In genomic region chr12:11621797-11622423, GRCh38 we compare ENCODE assay signal across 9 cellular contexts. TPM values are rescaled to one million over a fixed set of nuclear protein-coding genes. Genes with fewer than 3 reads are reported as not detected.
DNase-seq lines count a peak whose midpoint lies in the region; ATAC-seq, FAIRE-seq and TF ChIP-seq lines count a peak whose summit lies in the region.
"Had no signal": no experiment of that assay in that cellular context is flagged by ENCODE, and none has a peak within 500 bp of the region (broad histone marks: within the 10 kb centered on the region; RNA-seq: fewer than 3 reads in every experiment).

No MANE protein-coding gene starts in this region.

- peak; percentile 44; the same call in 1 of the 2 replicates for TF ChIP-seq RAD21 in Ishikawa (IDR thresholded peaks at IDR 0.05; ENCODE audit: low read depth)
- TF ChIP-seq RAD21 in liver (IDR thresholded peaks at IDR 0.05), result peak; percentile 17 to 50

- FAIRE-seq in small intestine (lab: Jason Lieb, UNC), result no peak

- peaks cover 26% of the 10 kb centered on the region for H3K4me1 Mint-ChIP-seq in Caco-2 (ENCODE audit: low read depth, unreplicated experiment)
- peaks cover 3% of the 10 kb centered on the region for H3K4me1 Mint-ChIP-seq in activated CD4-positive, alpha-beta memory T cell treated with anti-CD3 and anti-CD28 coated beads for 36 hours (ENCODE audit: low read depth)

- H3K27me3 Mint-ChIP-seq in Caco-2 (ENCODE audit: insufficient read depth, unreplicated experiment), result no peaks in the 10 kb centered on the region
- no peaks in the 10 kb centered on the region for H3K27me3 Mint-ChIP-seq in activated CD4-positive, alpha-beta memory T cell treated with anti-CD3 and anti-CD28 coated beads for 36 hours

- intact Hi-C loops in Caco-2 (cut with micrococcal nuclease; ENCODE audit: unreplicated experiment), result loop anchor here (5.0 to 10.0 kb wide), 2 partner anchors 215 to 263 kb away; no protein-coding TSS in a partner anchor
- intact Hi-C loops in activated CD4-positive, alpha-beta memory T cell treated with anti-CD3 and anti-CD28 coated beads for 36 hours (cut with micrococcal nuclease), result loop anchor here (1.0 kb wide), 1 partner anchor 411 kb away; no protein-coding TSS in a partner anchor

- peak in 1 of 2 experiments; percentile 35 for TF ChIP-seq CTCF in Caco-2 (IDR thresholded peaks at IDR 0.05; ENCODE audit: insufficient read depth in 1 of 2, low read depth in 1 of 2, low read length in 1 of 2, severe bottlenecking in 1 of 2, unreplicated experiment in 1 of 2)
- TF ChIP-seq CTCF in liver (IDR thresholded peaks at IDR 0.05; ENCODE audit: low read depth, low read length, missing input control), result no peak

- no peak for TF ChIP-seq EP300 in Ishikawa (IDR thresholded peaks at IDR 0.05; ENCODE audit: borderline replicate concordance)

- no peaks in the 10 kb centered on the region for H3K36me3 Mint-ChIP-seq in Caco-2 (ENCODE audit: insufficient read depth, unreplicated experiment)
- no peaks in the 10 kb centered on the region for H3K36me3 Mint-ChIP-seq in activated CD4-positive, alpha-beta memory T cell treated with anti-CD3 and anti-CD28 coated beads for 36 hours

- POLR2A ChIA-PET in Caco-2 (lab: Charles Lee), result interaction anchor here (0.5 kb wide), 1 partner anchor 156 kb away, joined by 3 read pairs; no protein-coding TSS in a partner anchor
- POLR2A ChIA-PET in activated CD4-positive, alpha-beta memory T cell treated with anti-CD3 and anti-CD28 coated beads for 36 hours (lab: Charles Lee), result interaction anchor here (0.6 kb wide), 1 partner anchor 391 kb away, joined by 6 read pairs; no protein-coding TSS in a partner anchor

- no peaks in the 10 kb centered on the region for H3K9me3 ChIP-seq in Caco-2
- no peaks in the 10 kb centered on the region for H3K9me3 ChIP-seq in liver (ENCODE audit: control insufficient read depth in 4 of 4, low read length in 3 of 4)
- no peaks in the 10 kb centered on the region for H3K9me3 ChIP-seq in small intestine (ENCODE audit: control insufficient read depth, low read depth)

- WGBS in liver, result 85% methylated on average over 5 of the region's 5 CpGs
- 52 to 65% (median 58%) methylated on average over 5 of the region's 5 CpGs for WGBS in small intestine, 3 donors

- no peaks in the 10 kb centered on the region for H3K27me3 ChIP-seq in Caco-2 (replicated peaks; ENCODE audit: control insufficient read depth, insufficient read depth, low read length)
- no peaks in the 10 kb centered on the region for H3K27me3 ChIP-seq in liver (ENCODE audit: control insufficient read depth in 4 of 4, insufficient read depth in 4 of 4, low read length in 3 of 4)
- H3K27me3 ChIP-seq in small intestine (ENCODE audit: control insufficient read depth in 2 of 2, insufficient read depth in 2 of 2, low read length in 2 of 2), result no peaks in the 10 kb centered on the region

- no peak overlapping the region for H3K9ac ChIP-seq in liver (ENCODE audit: low read depth in 1 of 2, low read length in 2 of 2)

- CTCF ChIA-PET in Caco-2 (lab: Charles Lee), result interaction anchor here (0.6 kb wide), 1 partner anchor 269 kb away, joined by 3 read pairs; no protein-coding TSS in a partner anchor
- CTCF ChIA-PET in activated CD4-positive, alpha-beta memory T cell treated with anti-CD3 and anti-CD28 coated beads for 36 hours (lab: Charles Lee), result interaction anchor here (0.7 to 1.2 kb wide), 2 partner anchors 41 to 712 kb away, joined by 3 to 6 read pairs; no protein-coding TSS in a partner anchor

- H3K36me3 ChIP-seq in Caco-2 (ENCODE audit: control insufficient read depth, insufficient read depth, low read length) (no peaks in the 10 kb centered on the region), liver (ENCODE audit: control insufficient read depth in 4 of 4, insufficient read depth in 3 of 4, low read depth in 1 of 4, low read length in 3 of 4) (no peaks in the 10 kb centered on the region), small intestine (ENCODE audit: control insufficient read depth in 2 of 2, insufficient read depth in 2 of 2, low read length in 2 of 2) (no peaks in the 10 kb centered on the region)

- H3K4me3 ChIP-seq in Caco-2 (ENCODE audit: low read depth, low read length), result no peak overlapping the region
- H3K4me3 ChIP-seq in liver (ENCODE audit: low read depth in 1 of 3, low read length in 3 of 3), result no peak overlapping the region
- no peak overlapping the region for H3K4me3 ChIP-seq in small intestine (ENCODE audit: low read depth in 1 of 2, low read length in 2 of 2)

- no TSS peak for BruUV-seq in Caco-2 (replicated peaks; lab: Mats Ljungman, UMichigan)

- H3K27ac ChIP-seq in liver (ENCODE audit: low read depth in 1 of 2, low read length in 2 of 2) (no peak overlapping the region), small intestine (ENCODE audit: low read depth in 1 of 2, low read length in 1 of 2) (no peak overlapping the region)

- no peak overlapping the region for H3K4me3 Mint-ChIP-seq in Caco-2 (ENCODE audit: unreplicated experiment)
- no peak overlapping the region for H3K4me3 Mint-ChIP-seq in activated CD4-positive, alpha-beta memory T cell treated with anti-CD3 and anti-CD28 coated beads for 36 hours

- DNase-seq in Caco-2 (peak; percentile 29 to 45), small intestine (no peak), SHP77 (lab: John Stamatoyannopoulos, UW) (no peak)
- DNase-seq in activated CD4-positive, alpha-beta memory T cell treated with anti-CD3 and anti-CD28 coated beads for 36 hours, result peak; percentile 44
- no peak for DNase-seq in stimulated activated CD4-positive, alpha-beta T cell treated with anti-CD3 and anti-CD28 coated beads, Interleukin-4, amount 100 ng/mL, for 1 hour
- DNase-seq: NCI-H1048 had no signal

- no peaks in the 10 kb centered on the region for H3K9me3 Mint-ChIP-seq in Caco-2 (ENCODE audit: unreplicated experiment)
- H3K9me3 Mint-ChIP-seq in activated CD4-positive, alpha-beta memory T cell treated with anti-CD3 and anti-CD28 coated beads for 36 hours, result no peaks in the 10 kb centered on the region

- peak overlapping the region; percentile 80 for H3K27ac Mint-ChIP-seq in Caco-2 (ENCODE audit: unreplicated experiment)
- no peak overlapping the region for H3K27ac Mint-ChIP-seq in activated CD4-positive, alpha-beta memory T cell treated with anti-CD3 and anti-CD28 coated beads for 36 hours

- no peak for ATAC-seq in HG03280 (IDR thresholded peaks at IDR 0.05; ENCODE audit: unreplicated experiment)

- H3K4me1 ChIP-seq in Caco-2, result peaks cover 19% of the 10 kb centered on the region
- H3K4me1 ChIP-seq in liver (ENCODE audit: control insufficient read depth in 4 of 4, insufficient read depth in 4 of 4, low read length in 3 of 4), result peaks cover 0 to 16% (median 15%) of the 10 kb centered on the region in 4 donors
- H3K4me1 ChIP-seq in small intestine (ENCODE audit: control insufficient read depth in 2 of 2, insufficient read depth in 1 of 2, low read depth in 1 of 2, low read length in 1 of 2), result no peaks in the 10 kb centered on the region

TF ChIP-seq in Ishikawa, 13 proteins besides CTCF, POLR2A, EP300 and RAD21 (continues in another document):
- TF ChIP-seq REST (IDR thresholded peaks at IDR 0.05; ENCODE audit: low read depth), result no peak

TF ChIP-seq in liver, 16 proteins besides CTCF, POLR2A, EP300 and RAD21:
- TF ChIP-seq REST (IDR thresholded peaks at IDR 0.05) (no peak), GABPA (IDR thresholded peaks at IDR 0.05 in 1 of 2, conservative IDR thresholded peaks at IDR 0.05 in 1 of 2) (no peak), FOXA2 (IDR thresholded peaks at IDR 0.05) (no peak), TAF1 (conservative IDR thresholded peaks at IDR 0.05) (no peak), JUND (IDR thresholded peaks at IDR 0.05) (no peak), FOXA1 (IDR thresholded peaks at IDR 0.05) (no peak)
- TF ChIP-seq, protein P1, sequence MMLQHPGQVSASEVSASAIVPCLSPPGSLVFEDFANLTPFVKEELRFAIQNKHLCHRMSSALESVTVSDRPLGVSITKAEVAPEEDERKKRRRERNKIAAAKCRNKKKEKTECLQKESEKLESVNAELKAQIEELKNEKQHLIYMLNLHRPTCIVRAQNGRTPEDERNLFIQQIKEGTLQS (IDR thresholded peaks at IDR 0.05), result no peak

RNA-seq across cellular contexts. Expression of gene ETV6, which starts 27.6 kb away (rescaled TPM):
- total RNA-seq in Caco-2 (2022), result 15.6 and 18.2 TPM in 2 replicates
- total RNA-seq in activated CD4-positive, alpha-beta memory T cell treated with anti-CD3 and anti-CD28 coated beads for 36 hours, result 10 to 100 TPM; 55.3 to 57.5 TPM
- 1 to 10 TPM; 4.4 to 6.2 TPM for total RNA-seq in liver
- 1 to 10 TPM; 2.0 to 2.6 TPM for polyA plus RNA-seq in liver
- 1 to 10 TPM; 5.1 to 9.6 (median 7.2) TPM for polyA plus RNA-seq in small intestine

Comparison
In these comparisons a context has a peak if more than half of its experiments do, and no peak if none do; other contexts are left out.
1. DNase-seq: peak in Caco-2 (2 of 2) and activated CD4-positive, alpha-beta memory T cell treated with anti-CD3 and anti-CD28 coated beads for 36 hours (single experiment); none in small intestine (single experiment), stimulated activated CD4-positive, alpha-beta T cell treated with anti-CD3 and anti-CD28 coated beads, Interleukin-4, amount 100 ng/mL, for 1 hour (single experiment) and SHP77 (0 of 2).